ENCODE assay signal across 12 cellular contexts in genomic region chr1:1162597-1163537, GRCh38. TPM values are rescaled to one million over a fixed set of nuclear protein-coding genes. Genes with fewer than 3 reads are reported as not detected.
DNase-seq lines count a peak whose midpoint lies in the region; ATAC-seq lines count a peak whose summit lies in the region.
"Had no signal": no experiment of that assay in that cellular context is flagged by ENCODE, and none has a peak within 500 bp of the region (broad histone marks: within the 10 kb centered on the region; RNA-seq: fewer than 3 reads in every experiment).

No MANE protein-coding gene starts in this region.

- no peak overlapping the region for H3K4me3 Mint-ChIP-seq in stimulated activated naive B cell treated with anti-CD40 and anti-IgM and Interleukin-4, amounts not matched to agents 10 μg/mL and 1 μg/mL and 100 μg/mL, for 72 hours
- H3K4me3 Mint-ChIP-seq: activated naive CD8-positive, alpha-beta T cell treated with anti-CD3 and anti-CD28 coated beads for 36 hours had no signal

- H2BK120ac ChIP-seq in mesenchymal stem cell (ENCODE audit: low read depth, low read length) (no peak overlapping the region), trophoblast cell (ENCODE audit: insufficient read depth, low read length, poor library complexity) (no peak overlapping the region)

- H3K9me3 Mint-ChIP-seq in stimulated activated naive B cell treated with anti-CD40 and anti-IgM and Interleukin-4, amounts not matched to agents 10 μg/mL and 1 μg/mL and 100 μg/mL, for 72 hours = no peaks in the 10 kb centered on the region
- H3K9me3 Mint-ChIP-seq: activated naive CD8-positive, alpha-beta T cell treated with anti-CD3 and anti-CD28 coated beads for 36 hours had no signal

- H3K18ac ChIP-seq in mesenchymal stem cell (ENCODE audit: low read depth in 1 of 2, low read length in 2 of 2) (no peak overlapping the region), trophoblast cell (ENCODE audit: low read length) (no peak overlapping the region)

- H4K8ac ChIP-seq in mesenchymal stem cell (ENCODE audit: low read length) (no peak overlapping the region), trophoblast cell (ENCODE audit: low read depth, low read length) (no peak overlapping the region)

- 78% methylated on average over 69 of the region's 73 CpGs for WGBS in mesenchymal stem cell
- no CpG with 5 or more reads among the region's 73 CpGs for WGBS in trophoblast cell (ENCODE audit: extremely low coverage, insufficient coverage, insufficient read length)

- in situ Hi-C loops in T47D (cut with HindIII; ENCODE audit: low pct_unique_long_range_greater_than_20kb, low sequenced_read_pairs) = no loop called here

- H3K9ac ChIP-seq in mesenchymal stem cell (ENCODE audit: low read length) (no peak overlapping the region), trophoblast cell (ENCODE audit: low read length) (no peak overlapping the region)
- H3K9ac ChIP-seq: KMS-11 had no signal

- H2AFZ ChIP-seq in mesenchymal stem cell (ENCODE audit: low read depth, low read length) (no peak overlapping the region), trophoblast cell (ENCODE audit: insufficient read depth, low read length, poor library complexity) (no peak overlapping the region)

- H3K79me2 ChIP-seq in trophoblast cell (ENCODE audit: control insufficient read depth, insufficient read depth, low read length, poor library complexity) = peaks cover 6% of the 10 kb centered on the region

- peaks cover 0 to 61% of the 10 kb centered on the region in 2 experiments for H3K27me3 ChIP-seq in mesenchymal stem cell (ENCODE audit: control insufficient read depth in 1 of 2, insufficient read depth in 1 of 2, low read length in 2 of 2)
- no peaks in the 10 kb centered on the region for H3K27me3 ChIP-seq in trophoblast cell (ENCODE audit: insufficient read depth, low read length)
- no peaks in the 10 kb centered on the region for H3K27me3 ChIP-seq in effector memory CD4-positive, alpha-beta T cell (replicated peaks; ENCODE audit: control insufficient read depth, insufficient read depth, low read length, poor library complexity, severe bottlenecking)
- H3K27me3 ChIP-seq: right lobe of liver had no signal

- H4K12ac ChIP-seq in trophoblast cell (ENCODE audit: low read depth, low read length) = no peak overlapping the region

- peaks cover 7% of the 10 kb centered on the region for H3K79me1 ChIP-seq in mesenchymal stem cell (replicated peaks; ENCODE audit: low read length, poor library complexity, severe bottlenecking)
- peaks cover 10% of the 10 kb centered on the region for H3K79me1 ChIP-seq in trophoblast cell (ENCODE audit: low read length)

- H3K4me1 Mint-ChIP-seq in stimulated activated naive B cell treated with anti-CD40 and anti-IgM and Interleukin-4, amounts not matched to agents 10 μg/mL and 1 μg/mL and 100 μg/mL, for 72 hours = peaks cover 2 to 30% of the 10 kb centered on the region in 2 donors
- H3K4me1 Mint-ChIP-seq: activated naive CD8-positive, alpha-beta T cell treated with anti-CD3 and anti-CD28 coated beads for 36 hours had no signal

- no peak overlapping the region for H3K4ac ChIP-seq in mesenchymal stem cell (ENCODE audit: low read depth in 1 of 2, low read length in 2 of 2)
- H3K4ac ChIP-seq in trophoblast cell (ENCODE audit: low read depth, low read length) = no peak overlapping the region

- H2BK12ac ChIP-seq in mesenchymal stem cell (ENCODE audit: low read length in 2 of 2) (no peak overlapping the region), trophoblast cell (ENCODE audit: low read length) (no peak overlapping the region)

- H3K27ac Mint-ChIP-seq in stimulated activated naive B cell treated with anti-CD40 and anti-IgM and Interleukin-4, amounts not matched to agents 10 μg/mL and 1 μg/mL and 100 μg/mL, for 72 hours = no peak overlapping the region
- H3K27ac Mint-ChIP-seq: activated naive CD8-positive, alpha-beta T cell treated with anti-CD3 and anti-CD28 coated beads for 36 hours had no signal

- H3K27me3 Mint-ChIP-seq in stimulated activated naive B cell treated with anti-CD40 and anti-IgM and Interleukin-4, amounts not matched to agents 10 μg/mL and 1 μg/mL and 100 μg/mL, for 72 hours = peaks cover 0 to 17% of the 10 kb centered on the region in 2 donors
- H3K27me3 Mint-ChIP-seq: activated naive CD8-positive, alpha-beta T cell treated with anti-CD3 and anti-CD28 coated beads for 36 hours had no signal

- H3K36me3 Mint-ChIP-seq in stimulated activated naive B cell treated with anti-CD40 and anti-IgM and Interleukin-4, amounts not matched to agents 10 μg/mL and 1 μg/mL and 100 μg/mL, for 72 hours = no peaks in the 10 kb centered on the region
- H3K36me3 Mint-ChIP-seq: activated naive CD8-positive, alpha-beta T cell treated with anti-CD3 and anti-CD28 coated beads for 36 hours had no signal

- ATAC-seq in stimulated activated naive B cell treated with anti-CD40 and anti-IgM and Interleukin-4, amounts not matched to agents 10 μg/mL and 1 μg/mL and 100 μg/mL, for 72 hours (replicated peaks) = no peak

- H3K4me2 ChIP-seq in mesenchymal stem cell (ENCODE audit: low read length, poor library complexity, severe bottlenecking) (no peak overlapping the region), trophoblast cell (ENCODE audit: low read length) (no peak overlapping the region)
- H3K4me2 ChIP-seq: KMS-11 had no signal

- peak overlapping the region; percentile 66 for H2BK5ac ChIP-seq in mesenchymal stem cell (ENCODE audit: low read depth, low read length, poor library complexity, severe bottlenecking)
- H2BK5ac ChIP-seq in trophoblast cell (ENCODE audit: low read depth, low read length, poor library complexity) = no peak overlapping the region

- peak overlapping the region in 1 of 2 experiments; percentile 14 for H3K4me3 ChIP-seq in mesenchymal stem cell (ENCODE audit: insufficient read depth in 1 of 2, low read depth in 1 of 2, low read length in 2 of 2)
- H3K4me3 ChIP-seq in trophoblast cell (ENCODE audit: low read depth, low read length) = no peak overlapping the region
- H3K4me3 ChIP-seq in effector memory CD4-positive, alpha-beta T cell (ENCODE audit: insufficient read depth, low read depth, low read length, poor library complexity, severe bottlenecking) = no peak overlapping the region
- H3K4me3 ChIP-seq: right lobe of liver had no signal

- no peak overlapping the region for H2BK15ac ChIP-seq in mesenchymal stem cell (ENCODE audit: low read depth, poor library complexity, severe bottlenecking)

- no peaks in the 10 kb centered on the region for H3K9me3 ChIP-seq in mesenchymal stem cell (ENCODE audit: control insufficient read depth, low read length)
- H3K9me3 ChIP-seq in trophoblast cell (ENCODE audit: insufficient read depth, low read depth, low read length) = peaks cover 10% of the 10 kb centered on the region
- H3K9me3 ChIP-seq in effector memory CD4-positive, alpha-beta T cell (ENCODE audit: control insufficient read depth, low read length) = no peaks in the 10 kb centered on the region
- H3K9me3 ChIP-seq: right lobe of liver had no signal

- H3K4me1 ChIP-seq in mesenchymal stem cell (ENCODE audit: control insufficient read depth, insufficient read depth, low read depth, low read length) (peaks cover 68% of the 10 kb centered on the region), trophoblast cell (ENCODE audit: control insufficient read depth in 1 of 2, insufficient read depth in 2 of 2, low read length in 2 of 2) (peaks cover 8% of the 10 kb centered on the region in 2 experiments)
- peaks cover 8% of the 10 kb centered on the region for H3K4me1 ChIP-seq in effector memory CD4-positive, alpha-beta T cell (ENCODE audit: control insufficient read depth, insufficient read depth, low read length, poor library complexity, severe bottlenecking)
- H3K4me1 ChIP-seq: right lobe of liver had no signal

- H3K14ac ChIP-seq in mesenchymal stem cell (ENCODE audit: low read length in 2 of 2) (no peak overlapping the region), trophoblast cell (ENCODE audit: low read length) (no peak overlapping the region)

- H3K27ac ChIP-seq in mesenchymal stem cell (ENCODE audit: low read length, poor library complexity, severe bottlenecking) = no peak overlapping the region
- no peak overlapping the region for H3K27ac ChIP-seq in trophoblast cell (ENCODE audit: low read depth, low read length)
- H3K27ac ChIP-seq in effector memory CD4-positive, alpha-beta T cell (ENCODE audit: insufficient read depth, low read length, poor library complexity, severe bottlenecking) = no peak overlapping the region
- H3K27ac ChIP-seq: KMS-11, right lobe of liver had no signal

- H2AK5ac ChIP-seq in mesenchymal stem cell (ENCODE audit: low read length, severe bottlenecking) (peak overlapping the region; percentile 93), trophoblast cell (ENCODE audit: low read length) (no peak overlapping the region)

- H4K91ac ChIP-seq in mesenchymal stem cell (ENCODE audit: low read length) (no peak overlapping the region), trophoblast cell (ENCODE audit: low read depth, low read length) (no peak overlapping the region)

- H3K36me3 ChIP-seq in mesenchymal stem cell (ENCODE audit: control insufficient read depth in 1 of 2, insufficient read depth in 2 of 2, low read depth in 1 of 2, low read length in 2 of 2) (peaks cover 0 to 27% of the 10 kb centered on the region in 2 experiments), trophoblast cell (ENCODE audit: control insufficient read depth in 1 of 2, insufficient read depth in 2 of 2, low read length in 2 of 2) (no peaks in the 10 kb centered on the region)
- no peaks in the 10 kb centered on the region for H3K36me3 ChIP-seq in effector memory CD4-positive, alpha-beta T cell (ENCODE audit: control insufficient read depth, insufficient read depth, low read length)
- H3K36me3 ChIP-seq: right lobe of liver had no signal

- H3K23ac ChIP-seq in mesenchymal stem cell (ENCODE audit: low read length in 2 of 2) (no peak overlapping the region), trophoblast cell (ENCODE audit: low read length) (no peak overlapping the region)

- DNase-seq in COR-L47 (lab: John Stamatoyannopoulos, UW) (peak; percentile 96), NCI-H2029 (lab: John Stamatoyannopoulos, UW) (peak; percentile 92), T47D (ENCODE audit: low read depth in 1 of 2, low spot score in 1 of 2) (peak; percentile 94 to 95), mesenchymal stem cell (no peak), trophoblast cell (no peak), CD1c-positive myeloid dendritic cell (ENCODE audit: extremely low spot score) (no peak)
- DNase-seq in effector memory CD4-positive, alpha-beta T cell = no peak
- no peak for DNase-seq in stimulated activated naive B cell treated with anti-CD40 and anti-IgM and Interleukin-4, amounts not matched to agents 10 μg/mL and 1 μg/mL and 100 μg/mL, for 72 hours
- DNase-seq: activated CD4-positive, alpha-beta T cell treated with anti-CD3 and anti-CD28 coated beads, Interleukin-2, amount 50 U/mL, for 4 hours; activated naive CD8-positive, alpha-beta T cell treated with anti-CD3 and anti-CD28 coated beads for 36 hours; right lobe of liver had no signal

RNA-seq across cellular contexts. Expression of gene TTLL10, which starts 10.8 kb away (rescaled TPM):
- not detected for polyA plus RNA-seq in mesenchymal stem cell (2013, experiment 1 of 2)
- polyA plus RNA-seq in mesenchymal stem cell (2013, experiment 2 of 2) = not detected
- not detected in 2 replicates for polyA plus RNA-seq in trophoblast cell (2013)

RNA-seq across cellular contexts. Expression of gene TNFRSF18, which starts 43.5 kb away (rescaled TPM):
- not detected for polyA plus RNA-seq in mesenchymal stem cell (2013, experiment 1 of 2)
- not detected for polyA plus RNA-seq in mesenchymal stem cell (2013, experiment 2 of 2)
- polyA plus RNA-seq in trophoblast cell (2013) = not detected in 2 replicates

RNA-seq across cellular contexts. Expression of gene C1orf159, which starts 47.0 kb away (rescaled TPM):
- 7.6 TPM for polyA plus RNA-seq in mesenchymal stem cell (2013, experiment 1 of 2)
- polyA plus RNA-seq in mesenchymal stem cell (2013, experiment 2 of 2) = 7.7 TPM
- polyA plus RNA-seq in trophoblast cell (2013) = 12.1 and 12.5 TPM in 2 replicates

RNA-seq across cellular contexts. Expression of gene TNFRSF4, which starts 51.1 kb away (rescaled TPM):
- polyA plus RNA-seq in mesenchymal stem cell (2013, experiment 1 of 2) = 0.04 TPM
- polyA plus RNA-seq in mesenchymal stem cell (2013, experiment 2 of 2) = 0.05 TPM
- 0.07 and 0.08 TPM in 2 replicates for polyA plus RNA-seq in trophoblast cell (2013)

Comparison
In these comparisons a context has a peak if more than half of its experiments do, and no peak if none do; other contexts are left out.
1. DNase-seq: peak in COR-L47 (single experiment), NCI-H2029 (single experiment) and T47D (2 of 2); none in mesenchymal stem cell (single experiment), trophoblast cell (0 of 2), CD1c-positive myeloid dendritic cell (single experiment), effector memory CD4-positive, alpha-beta T cell (0 of 3) and stimulated activated naive B cell treated with anti-CD40 and anti-IgM and Interleukin-4, amounts not matched to agents 10 μg/mL and 1 μg/mL and 100 μg/mL, for 72 hours (single experiment).